Comparison of ENCODE assay signal across 16 cellular contexts in genomic region chr20:37426106-37426505, GRCh38.
DNase-seq lines count a peak whose midpoint lies in the region; ATAC-seq, FAIRE-seq and TF ChIP-seq lines count a peak whose summit lies in the region.
"Had no signal": no experiment of that assay in that cellular context is flagged by ENCODE, and none has a peak within 500 bp of the region (broad histone marks: within the 10 kb centered on the region; RNA-seq: fewer than 3 reads in every experiment).

No MANE protein-coding gene starts in this region.

- H2BK15ac ChIP-seq in H1 (ENCODE audit: low read length) = 0 out of 2 replicates have a peak overlapping the region, but pooled peaks have one; percentile 88

- peaks cover 5% of the 10 kb centered on the region; the same call in 1 of the 2 replicates for H3K23me2 ChIP-seq in H1 (ENCODE audit: low read depth, low read length)

- no peak for TF ChIP-seq POLR2A in H1 (IDR thresholded peaks at IDR 0.05; ENCODE audit: control extremely low read depth in 1 of 2, low read depth in 2 of 2, low read length in 2 of 2)

- 87% methylated on average over 18 of the region's 18 CpGs; no CpG with 5 or more reads in 1 of the 2 experiments for WGBS in H1 (ENCODE audit: extremely low coverage in 1 of 2, insufficient coverage in 1 of 2, insufficient read length in 1 of 2, insufficient replicate concordance in 2 of 2, low coverage in 1 of 2, low lambda C conversion rate in 2 of 2, missing lambda C conversion rate in 1 of 2), 2 experiments
- 70 to 77% methylated on average over 17 to 18 of the region's 18 CpGs for WGBS in aorta, 2 donors

- H2AK5ac ChIP-seq in H1 (ENCODE audit: low read depth, low read length) = no peak overlapping the region

- H3K9me3 ChIP-seq in H1 (ENCODE audit: insufficient read depth in 2 of 2, low read depth in 1 of 2, low read length in 1 of 2) = no peaks in the 10 kb centered on the region
- H3K9me3 ChIP-seq in aorta (ENCODE audit: control insufficient read depth, low read length) = no peaks in the 10 kb centered on the region
- H3K9me3 ChIP-seq: BLaER1 had no signal

- no peak overlapping the region for H3K23ac ChIP-seq in H1 (ENCODE audit: insufficient read length)

- no peak overlapping the region for H2AFZ ChIP-seq in H1 (ENCODE audit: low read length)

- no peak overlapping the region for H4K91ac ChIP-seq in H1 (replicated peaks; ENCODE audit: insufficient read length, low read length)

- H4K5ac ChIP-seq in H1 (ENCODE audit: insufficient read length, low read depth, low read length) = no peak overlapping the region

- no peak overlapping the region for H4K8ac ChIP-seq in H1 (ENCODE audit: extremely low read depth, insufficient read depth, low read length)

- H2BK12ac ChIP-seq in H1 (ENCODE audit: low read depth, low read length) = no peak overlapping the region

- no peak overlapping the region for H3K4me3 ChIP-seq in H1 (ENCODE audit: extremely low read depth in 1 of 4, insufficient read depth in 2 of 4, low read depth in 3 of 4, low read length in 4 of 4)
- H3K4me3 ChIP-seq in aorta (ENCODE audit: low read length in 2 of 2) = no peak overlapping the region
- H3K4me3 ChIP-seq: BLaER1 had no signal

- H2BK120ac ChIP-seq in H1 (replicated peaks; ENCODE audit: low read depth, low read length) = no peak overlapping the region

- H4K20me1 ChIP-seq in H1 (replicated peaks in 1 of 2; ENCODE audit: control insufficient read depth in 1 of 2, insufficient read depth in 2 of 2, low read length in 2 of 2) = peaks cover 0 to 3% of the 10 kb centered on the region in 2 experiments
- H4K20me1 ChIP-seq: BLaER1 had no signal

- intact Hi-C loops in aorta (cut with DNase I) = no loop called here

- no peak overlapping the region for H3K4me3 Mint-ChIP-seq in activated CD8-positive, alpha-beta T cell treated with anti-CD3 and anti-CD28 coated beads, Interleukin-2, amount 10 ng/mL, durations not matched to agents 7 days and 5 days
- H3K4me3 Mint-ChIP-seq: CD14-positive monocyte; CD4-positive, alpha-beta memory T cell; H9 had no signal

- no peak overlapping the region for H3K27ac Mint-ChIP-seq in activated CD8-positive, alpha-beta T cell treated with anti-CD3 and anti-CD28 coated beads, Interleukin-2, amount 10 ng/mL, durations not matched to agents 7 days and 5 days
- H3K27ac Mint-ChIP-seq: CD14-positive monocyte; CD4-positive, alpha-beta memory T cell; H9 had no signal

- H3K4me1 ChIP-seq in H1 (replicated peaks in 1 of 4; ENCODE audit: control insufficient read depth in 3 of 4, insufficient read depth in 4 of 4, low read length in 3 of 4) (peaks cover 0 to 21% (median 6%) of the 10 kb centered on the region in 4 experiments; a peak in 6 of 7 replicates), aorta (ENCODE audit: control insufficient read depth in 1 of 2, insufficient read depth in 2 of 2, low read length in 2 of 2) (no peaks in the 10 kb centered on the region)

- CTCF ChIA-PET in H1 (lab: Charles Lee; ENCODE audit: partially characterized antibody) = interaction anchor here (0.8 kb wide), 1 partner anchor 11 kb away, joined by 4 read pairs; no protein-coding TSS in a partner anchor
- CTCF ChIA-PET in activated CD8-positive, alpha-beta T cell treated with anti-CD3 and anti-CD28 coated beads, Interleukin-2, amount 10 ng/mL, durations not matched to agents 7 days and 5 days (lab: Charles Lee) = no interaction called here

- H3K9ac ChIP-seq in H1 (replicated peaks in 1 of 4; ENCODE audit: extremely low read depth in 1 of 4, low read depth in 3 of 4, low read length in 3 of 4) = no peak overlapping the region
- H3K9ac ChIP-seq: BLaER1 had no signal

- no peak overlapping the region for H3K27ac ChIP-seq in H1 (ENCODE audit: low read depth, low read length)
- H3K27ac ChIP-seq in aorta (ENCODE audit: low read depth in 1 of 2, low read length in 2 of 2) = no peak overlapping the region
- H3K27ac ChIP-seq: BLaER1 had no signal

- H3K4me1 Mint-ChIP-seq in activated CD8-positive, alpha-beta T cell treated with anti-CD3 and anti-CD28 coated beads, Interleukin-2, amount 10 ng/mL, durations not matched to agents 7 days and 5 days (ENCODE audit: low read depth) = no peaks in the 10 kb centered on the region
- H3K4me1 Mint-ChIP-seq: CD14-positive monocyte; CD4-positive, alpha-beta memory T cell had no signal

- no peak for ATAC-seq in aorta (ENCODE audit: low FRiP score)
- ATAC-seq in activated CD8-positive, alpha-beta T cell treated with anti-CD3 and anti-CD28 coated beads, Interleukin-2, amount 10 ng/mL, durations not matched to agents 7 days and 5 days = no peak

- H3K4ac ChIP-seq in H1 (replicated peaks; ENCODE audit: insufficient read length, low read depth, low read length) = no peak overlapping the region

- DNase-seq in DMS53 (lab: John Stamatoyannopoulos, UW) (peak; percentile 52), DMS53 treated with DMSO at 0.1 percent for 48 hours (lab: John Stamatoyannopoulos, UW; ENCODE audit: unreplicated experiment) (no peak), HTR-8/SVneo (ENCODE audit: insufficient read length, low spot score) (no peak), NCI-H82 (lab: John Stamatoyannopoulos, UW) (peak; percentile 85), H1 (ENCODE audit: low read depth in 1 of 2, low spot score in 2 of 2) (no peak), aorta (no peak)
- no peak for DNase-seq in stimulated activated CD4-positive, alpha-beta T cell treated with anti-CD3 and anti-CD28 coated beads, Interleukin-12 subunit alpha, Interleukin-12 subunit beta, amount 100 ng/mL, for 4 hours
- no peak for DNase-seq in activated CD8-positive, alpha-beta T cell treated with anti-CD3 and anti-CD28 coated beads, Interleukin-2, amount 10 ng/mL, durations not matched to agents 7 days and 5 days
- DNase-seq: 8988T; CD4-positive, alpha-beta memory T cell; DMS79; GF-D8; GOT3; H9 had no signal

- H3K36me3 ChIP-seq in H1 (ENCODE audit: control insufficient read depth in 2 of 4, insufficient read depth in 4 of 4, low read length in 3 of 4) (no peaks in the 10 kb centered on the region), aorta (ENCODE audit: control insufficient read depth in 1 of 2, insufficient read depth in 2 of 2, low read length in 1 of 2) (no peaks in the 10 kb centered on the region)
- H3K36me3 ChIP-seq: BLaER1 had no signal

- TF ChIP-seq CTCF in H1 (IDR thresholded peaks at IDR 0.05; ENCODE audit: control extremely low read depth in 1 of 3, insufficient read depth in 1 of 3, low read depth in 1 of 3, low read length in 3 of 3) = no peak

- no peaks in the 10 kb centered on the region for H3K9me3 Mint-ChIP-seq in activated CD8-positive, alpha-beta T cell treated with anti-CD3 and anti-CD28 coated beads, Interleukin-2, amount 10 ng/mL, durations not matched to agents 7 days and 5 days (ENCODE audit: insufficient read depth)
- H3K9me3 Mint-ChIP-seq: CD14-positive monocyte; CD4-positive, alpha-beta memory T cell; H9 had no signal

- H2BK5ac ChIP-seq in H1 (ENCODE audit: low read depth, low read length) = no peak overlapping the region

- H3K14ac ChIP-seq in H1 (ENCODE audit: insufficient read length) = no peak overlapping the region

- H3K79me1 ChIP-seq in H1 (ENCODE audit: low read depth, low read length) = no peaks in the 10 kb centered on the region

- no peak overlapping the region for H3K4me2 ChIP-seq in H1 (ENCODE audit: insufficient read depth in 1 of 2, low read depth in 2 of 2, low read length in 2 of 2)
- H3K4me2 ChIP-seq: BLaER1 had no signal

- H2BK20ac ChIP-seq in H1 (ENCODE audit: low read length) = no peak overlapping the region

- FAIRE-seq in HTR-8/SVneo (lab: Jason Lieb, UNC) (peak; percentile 36), H1 (lab: Jason Lieb, UNC) (no peak)

- H3K56ac ChIP-seq in H1 (replicated peaks; ENCODE audit: insufficient read length, low read depth, low read length) = no peak overlapping the region

- H3K79me2 ChIP-seq in H1 (ENCODE audit: control insufficient read depth in 1 of 2, insufficient read depth in 2 of 2, low read length in 2 of 2) = no peaks in the 10 kb centered on the region

- TF ChIP-seq RAD21 in H1 (IDR thresholded peaks at IDR 0.05 in 1 of 2, conservative IDR thresholded peaks at IDR 0.05 in 1 of 2; ENCODE audit: low read depth in 2 of 2, low read length in 2 of 2) = no peak

- POLR2A ChIA-PET in H1 (lab: Charles Lee; ENCODE audit: partially characterized antibody) = interaction anchor here (1.0 kb wide), 1 partner anchor 158 kb away, joined by 4 read pairs; no protein-coding TSS in a partner anchor
- POLR2A ChIA-PET in activated CD8-positive, alpha-beta T cell treated with anti-CD3 and anti-CD28 coated beads, Interleukin-2, amount 10 ng/mL, durations not matched to agents 7 days and 5 days (lab: Charles Lee) = no interaction called here

- no peak for TF ChIP-seq EP300 in H1 (IDR thresholded peaks at IDR 0.05; ENCODE audit: borderline replicate concordance in 1 of 2, low read depth in 2 of 2, low read length in 2 of 2)

- H3K27me3 ChIP-seq in H1 (replicated peaks in 1 of 4; ENCODE audit: control insufficient read depth in 3 of 4, extremely low read depth in 1 of 4, insufficient read depth in 3 of 4, low read length in 3 of 4) = no peaks in the 10 kb centered on the region; a peak in 3 of 7 replicates
- no peaks in the 10 kb centered on the region for H3K27me3 ChIP-seq in aorta (ENCODE audit: control insufficient read depth in 1 of 2, insufficient read depth in 2 of 2, low read length in 1 of 2)
- H3K27me3 ChIP-seq: BLaER1 had no signal

- H3K27me3 Mint-ChIP-seq in activated CD8-positive, alpha-beta T cell treated with anti-CD3 and anti-CD28 coated beads, Interleukin-2, amount 10 ng/mL, durations not matched to agents 7 days and 5 days (ENCODE audit: low read depth) = peaks cover 13% of the 10 kb centered on the region

- no peaks in the 10 kb centered on the region for H3K36me3 Mint-ChIP-seq in activated CD8-positive, alpha-beta T cell treated with anti-CD3 and anti-CD28 coated beads, Interleukin-2, amount 10 ng/mL, durations not matched to agents 7 days and 5 days (ENCODE audit: low read depth)
- H3K36me3 Mint-ChIP-seq: CD14-positive monocyte; CD4-positive, alpha-beta memory T cell had no signal

- no peak overlapping the region for H3K18ac ChIP-seq in H1 (ENCODE audit: extremely low read depth, low read length)

TF ChIP-seq in H1, 55 proteins besides CTCF, POLR2A, EP300 and RAD21:
- no peak for TF ChIP-seq TEAD4 (IDR thresholded peaks at IDR 0.05; ENCODE audit: low read depth, low read length)
- TF ChIP-seq RFX5 (IDR thresholded peaks at IDR 0.05; ENCODE audit: borderline replicate concordance, low read depth, low read length) = no peak
- TF ChIP-seq TAF1 (IDR thresholded peaks at IDR 0.05; ENCODE audit: low read depth, low read length) = no peak
- no peak for TF ChIP-seq JUND (IDR thresholded peaks at IDR 0.05; ENCODE audit: low read length)
- TF ChIP-seq TBP (IDR thresholded peaks at IDR 0.05; ENCODE audit: low read depth, low read length) = no peak
- TF ChIP-seq CTBP2 (IDR thresholded peaks at IDR 0.05; ENCODE audit: borderline replicate concordance, insufficient read depth, insufficient read length, low read length) = no peak
- no peak for TF ChIP-seq CBX5 (IDR thresholded peaks at IDR 0.05; ENCODE audit: low read depth, low read length)
- TF ChIP-seq SUZ12 (IDR thresholded peaks at IDR 0.05; ENCODE audit: low read length) = no peak
- TF ChIP-seq EGR1 (IDR thresholded peaks at IDR 0.05; ENCODE audit: borderline replicate concordance, low read depth, low read length) = no peak
TF ChIP-seq in H1: peak in this region for 0.

Comparison
In these comparisons a context has a peak if more than half of its experiments do, and no peak if none do; other contexts are left out.
1. DNase-seq: peak in DMS53 (single experiment) and NCI-H82 (single experiment); none in DMS53 treated with DMSO at 0.1 percent for 48 hours (single experiment), HTR-8/SVneo (single experiment), H1 (0 of 2), stimulated activated CD4-positive, alpha-beta T cell treated with anti-CD3 and anti-CD28 coated beads, Interleukin-12 subunit alpha, Interleukin-12 subunit beta, amount 100 ng/mL, for 4 hours (single experiment), aorta (0 of 2) and activated CD8-positive, alpha-beta T cell treated with anti-CD3 and anti-CD28 coated beads, Interleukin-2, amount 10 ng/mL, durations not matched to agents 7 days and 5 days (single experiment).